In the genomic region with DNA sequence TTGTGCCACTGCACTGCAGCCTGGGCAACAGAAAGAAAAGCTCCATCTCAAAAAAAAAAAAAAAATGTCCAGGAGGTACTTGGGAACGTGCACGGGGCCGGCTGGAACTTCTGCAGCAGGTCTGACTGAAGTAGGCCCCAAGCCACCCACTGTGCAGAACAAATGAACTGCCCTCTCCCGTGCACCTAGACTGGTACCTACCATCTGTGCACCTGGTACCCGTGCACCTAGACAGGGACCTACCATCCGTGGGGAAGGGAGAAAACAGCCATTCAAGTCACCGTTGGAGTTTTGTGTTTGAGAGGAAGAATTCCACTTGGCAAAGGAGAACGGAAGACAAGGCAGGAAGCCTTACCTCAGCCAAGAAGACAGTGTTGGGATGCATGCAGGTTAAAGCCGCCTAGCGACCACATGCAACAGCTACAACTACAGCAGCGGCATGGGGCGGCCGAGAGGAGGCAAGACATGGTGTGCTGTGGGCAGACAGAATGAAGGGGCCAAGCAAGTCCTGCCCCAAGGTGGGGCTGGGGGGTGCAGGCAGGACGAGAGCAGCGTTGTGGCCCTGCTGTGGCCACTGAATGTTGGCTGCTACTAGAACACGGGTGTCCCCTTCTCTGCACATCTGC, we compare ENCODE assay signal across 1 cellular context.
TF ChIP-seq lines count a peak whose summit lies in the region.

No MANE protein-coding gene starts in this region.

TF ChIP-seq in GM23338, 12 proteins besides CTCF, POLR2A, EP300 and RAD21 (continued from another document):
- TF ChIP-seq ZNF331 (CRISPR knock-in tag; IDR thresholded peaks at IDR 0.05; ENCODE audit: low read depth) (no peak), POLR2AphosphoS5 (IDR thresholded peaks at IDR 0.05; ENCODE audit: low read depth) (no peak), ZNF114 (CRISPR knock-in tag; IDR thresholded peaks at IDR 0.05) (no peak)
